ENCODE assay signal across 8 cellular contexts in the genomic region with DNA sequence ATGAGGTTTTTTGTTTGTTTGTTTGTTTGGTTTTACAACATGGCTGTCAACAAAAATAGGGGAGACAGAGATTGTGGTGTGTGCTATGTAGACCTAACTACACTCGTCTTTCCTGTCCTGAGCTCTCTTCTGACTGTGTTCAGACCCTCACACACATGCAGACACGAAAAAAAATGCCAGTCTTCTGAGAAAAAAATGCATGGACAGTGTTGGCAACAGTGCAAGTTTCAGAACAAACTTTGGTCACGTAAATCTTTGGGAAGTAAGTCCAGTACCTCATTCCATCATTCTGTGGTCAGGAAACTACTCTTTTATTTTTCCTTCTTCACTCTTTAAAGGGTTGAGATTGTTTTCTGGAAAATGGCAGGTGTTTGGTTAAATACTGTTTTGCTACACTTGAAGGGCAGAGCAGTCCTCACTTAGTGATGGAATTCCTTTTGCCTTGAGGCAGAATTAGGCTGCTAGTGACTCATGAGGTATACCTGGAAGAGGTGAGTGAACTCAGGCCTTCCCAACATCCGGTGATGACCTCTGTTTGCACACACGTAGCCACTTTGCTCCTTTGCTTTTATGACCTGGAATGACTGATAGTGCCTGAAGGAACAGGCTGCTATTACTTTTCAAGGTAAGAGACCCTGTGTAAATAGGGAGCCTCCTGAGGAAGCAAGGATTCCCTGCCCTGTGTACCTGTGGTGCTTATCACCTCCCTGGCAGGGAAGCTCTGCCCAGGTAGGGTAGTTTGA.
DNase-seq lines count a peak whose midpoint lies in the region; ATAC-seq lines count a peak whose summit lies in the region.

No MANE protein-coding gene starts in this region.

- peak overlapping the region; percentile 96 to 99 (median 98) for H3K4me3 Mint-ChIP-seq in CD4-positive, CD25-positive, alpha-beta regulatory T cell
- H3K4me3 Mint-ChIP-seq in activated T-helper 2 cell treated with anti-CD3 and anti-CD28 coated beads, Interferon-gamma antibody, Interleukin-2, Interleukin-4, amounts not matched to agents 10 μg/mL and 5 μg/mL and 100 μg/mL, durations not matched to agents 14 hours and 24 hours and 36 hours (ENCODE audit: low read depth): peak overlapping the region; percentile 52
- peak overlapping the region; percentile 77 for H3K4me3 Mint-ChIP-seq in memory B cell

- H3K4me1 ChIP-seq in CD4-positive, CD25-positive, alpha-beta regulatory T cell (ENCODE audit: control insufficient read depth, insufficient read depth, low read length, poor library complexity, severe bottlenecking): peaks cover 90% of the 10 kb centered on the region

- H3K9me3 Mint-ChIP-seq in CD4-positive, CD25-positive, alpha-beta regulatory T cell: peaks cover 0 to 3% (median 0%) of the 10 kb centered on the region in 7 donors
- H3K9me3 Mint-ChIP-seq in activated T-helper 2 cell treated with anti-CD3 and anti-CD28 coated beads, Interferon-gamma antibody, Interleukin-2, Interleukin-4, amounts not matched to agents 10 μg/mL and 5 μg/mL and 100 μg/mL, durations not matched to agents 14 hours and 24 hours and 36 hours: no peaks in the 10 kb centered on the region
- no peaks in the 10 kb centered on the region for H3K9me3 Mint-ChIP-seq in memory B cell

- H3K9me3 ChIP-seq in CD4-positive, CD25-positive, alpha-beta regulatory T cell (ENCODE audit: control insufficient read depth in 2 of 2, low read length in 2 of 2): no peaks in the 10 kb centered on the region

- DNase-seq in CD4-positive, CD25-positive, alpha-beta regulatory T cell: no peak
- DNase-seq in activated T-helper 2 cell treated with anti-CD3 and anti-CD28 coated beads, Interferon-gamma antibody, Interleukin-2, Interleukin-4, amounts not matched to agents 10 μg/mL and 5 μg/mL and 100 μg/mL, durations not matched to agents 14 hours and 24 hours and 36 hours (ENCODE audit: low spot score): no peak
- no peak for DNase-seq in memory B cell (ENCODE audit: low spot score in 2 of 2)
- DNase-seq in NCI-H524 treated with DMSO at 0.1 percent for 48 hours (lab: John Stamatoyannopoulos, UW): no peak
- no peak for DNase-seq in effector CD4-positive, alpha-beta T cell
- DNase-seq in inferior parietal cortex (ENCODE audit: extremely low spot score): no peak

- ATAC-seq in CD4-positive, CD25-positive, alpha-beta regulatory T cell (ENCODE audit: low read depth in 2 of 2): no peak
- ATAC-seq in HG03378 (IDR thresholded peaks at IDR 0.05; ENCODE audit: unreplicated experiment): peak; percentile 0
- ATAC-seq in memory B cell (ENCODE audit: low read depth): no peak
- no peak for ATAC-seq in HG02610 (IDR thresholded peaks at IDR 0.05; ENCODE audit: unreplicated experiment)

- no peaks in the 10 kb centered on the region for H3K27me3 Mint-ChIP-seq in CD4-positive, CD25-positive, alpha-beta regulatory T cell
- no peaks in the 10 kb centered on the region for H3K27me3 Mint-ChIP-seq in activated T-helper 2 cell treated with anti-CD3 and anti-CD28 coated beads, Interferon-gamma antibody, Interleukin-2, Interleukin-4, amounts not matched to agents 10 μg/mL and 5 μg/mL and 100 μg/mL, durations not matched to agents 14 hours and 24 hours and 36 hours (ENCODE audit: low read depth)
- H3K27me3 Mint-ChIP-seq in memory B cell: no peaks in the 10 kb centered on the region

- peak overlapping the region; percentile 98 for H3K4me3 ChIP-seq in CD4-positive, CD25-positive, alpha-beta regulatory T cell (ENCODE audit: low read depth, low read length)

- no peaks in the 10 kb centered on the region for H3K27me3 ChIP-seq in CD4-positive, CD25-positive, alpha-beta regulatory T cell (ENCODE audit: control insufficient read depth, insufficient read depth, low read length)

- peak overlapping the region; percentile 94 to 99 (median 98) for H3K27ac Mint-ChIP-seq in CD4-positive, CD25-positive, alpha-beta regulatory T cell
- peak overlapping the region; percentile 92 for H3K27ac Mint-ChIP-seq in activated T-helper 2 cell treated with anti-CD3 and anti-CD28 coated beads, Interferon-gamma antibody, Interleukin-2, Interleukin-4, amounts not matched to agents 10 μg/mL and 5 μg/mL and 100 μg/mL, durations not matched to agents 14 hours and 24 hours and 36 hours
- peak overlapping the region; percentile 97 for H3K27ac Mint-ChIP-seq in memory B cell

- peaks cover 3% of the 10 kb centered on the region for H3K36me3 ChIP-seq in CD4-positive, CD25-positive, alpha-beta regulatory T cell (ENCODE audit: control insufficient read depth, insufficient read depth, low read length)

- peak overlapping the region; percentile 88 for H3K27ac ChIP-seq in CD4-positive, CD25-positive, alpha-beta regulatory T cell (ENCODE audit: insufficient read depth, low read length, poor library complexity, severe bottlenecking)

- H3K36me3 Mint-ChIP-seq in CD4-positive, CD25-positive, alpha-beta regulatory T cell: peaks cover 23% of the 10 kb centered on the region
- peaks cover 33% of the 10 kb centered on the region for H3K36me3 Mint-ChIP-seq in activated T-helper 2 cell treated with anti-CD3 and anti-CD28 coated beads, Interferon-gamma antibody, Interleukin-2, Interleukin-4, amounts not matched to agents 10 μg/mL and 5 μg/mL and 100 μg/mL, durations not matched to agents 14 hours and 24 hours and 36 hours (ENCODE audit: low read depth)
- peaks cover 1% of the 10 kb centered on the region for H3K36me3 Mint-ChIP-seq in memory B cell

- intact Hi-C loops in activated T-helper 2 cell treated with anti-CD3 and anti-CD28 coated beads, Interferon-gamma antibody, Interleukin-2, Interleukin-4, amounts not matched to agents 10 μg/mL and 5 μg/mL and 100 μg/mL, durations not matched to agents 14 hours and 24 hours and 36 hours (cut with micrococcal nuclease): loop anchor here (1.0 to 2.0 kb wide), 3 partner anchors 13 to 123 kb away; no protein-coding TSS in a partner anchor

- H3K4me1 Mint-ChIP-seq in CD4-positive, CD25-positive, alpha-beta regulatory T cell: peaks cover 41 to 86% (median 80%) of the 10 kb centered on the region in 4 donors
- H3K4me1 Mint-ChIP-seq in activated T-helper 2 cell treated with anti-CD3 and anti-CD28 coated beads, Interferon-gamma antibody, Interleukin-2, Interleukin-4, amounts not matched to agents 10 μg/mL and 5 μg/mL and 100 μg/mL, durations not matched to agents 14 hours and 24 hours and 36 hours (ENCODE audit: low read depth): peaks cover 87% of the 10 kb centered on the region
- peaks cover 80% of the 10 kb centered on the region for H3K4me1 Mint-ChIP-seq in memory B cell
